ENCODE assay signal across 1 cellular context in the genomic region with DNA sequence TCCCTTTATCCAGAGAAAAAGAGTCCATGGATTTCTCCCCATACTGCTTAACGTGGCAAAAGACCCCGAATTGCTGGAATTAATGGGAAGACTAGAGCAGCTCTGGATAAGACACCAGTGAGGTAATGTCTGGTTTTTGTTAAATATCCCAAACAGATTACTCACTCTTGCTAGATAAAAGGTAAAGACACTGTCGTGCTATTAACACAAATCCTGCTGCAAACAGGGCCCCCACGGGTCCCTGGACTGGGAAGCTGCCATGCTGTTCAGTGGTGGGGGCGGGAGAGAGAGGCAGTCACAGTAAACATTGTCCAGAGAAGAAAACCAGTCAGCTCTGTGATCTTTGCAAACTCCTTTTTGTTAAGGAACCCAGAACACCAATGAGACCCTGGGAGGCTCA.
A peak's percentile ranks its signal among the peaks of the same experiment; 100 is the strongest.
TF ChIP-seq lines count a peak whose summit lies in the region.

No MANE protein-coding gene starts in this region.

TF ChIP-seq in HEK293, 187 proteins besides CTCF, POLR2A, EP300 and RAD21 (continued from another document and continues in another):
- TF ChIP-seq ZFP37 (tag by site-specific recombination; IDR thresholded peaks at IDR 0.05) (no peak; the same call in 1 of the 2 replicates), YY1 (tag by site-specific recombination; IDR thresholded peaks at IDR 0.05) (no peak), ZNF426 (tag by site-specific recombination; IDR thresholded peaks at IDR 0.05) (no peak), GFI1B (tag by site-specific recombination; IDR thresholded peaks at IDR 0.05) (no peak), ZNF843 (tag by site-specific recombination; IDR thresholded peaks at IDR 0.05) (0 out of 2 replicates have a peak, but pooled peaks have one; percentile 34), OVOL3 (tag by site-specific recombination; IDR thresholded peaks at IDR 0.05) (no peak), ZNF658 (tag by site-specific recombination; IDR thresholded peaks at IDR 0.05) (no peak), MYNN (tag by site-specific recombination; IDR thresholded peaks at IDR 0.05; ENCODE audit: borderline replicate concordance) (peak; percentile 65), ZFP3 (tag by site-specific recombination; IDR thresholded peaks at IDR 0.05; ENCODE audit: low read depth) (no peak), ZNF701 (tag by site-specific recombination; IDR thresholded peaks at IDR 0.05) (no peak), ZNF76 (tag by site-specific recombination; IDR thresholded peaks at IDR 0.05; ENCODE audit: borderline replicate concordance, low read depth) (no peak), ZSCAN30 (tag by site-specific recombination; IDR thresholded peaks at IDR 0.05) (0 out of 2 replicates have a peak, but pooled peaks have one; percentile 36), ZNF155 (tag by site-specific recombination; IDR thresholded peaks at IDR 0.05) (no peak), ZNF544 (tag by site-specific recombination; IDR thresholded peaks at IDR 0.05) (no peak), AEBP2 (tag by site-specific recombination; IDR thresholded peaks at IDR 0.05; ENCODE audit: borderline replicate concordance) (no peak), ZNF174 (tag by site-specific recombination; IDR thresholded peaks at IDR 0.05) (no peak), SP2 (tag by site-specific recombination; IDR thresholded peaks at IDR 0.05) (no peak), ZBTB8A (tag by site-specific recombination; IDR thresholded peaks at IDR 0.05) (no peak), ZNF335 (tag by site-specific recombination; conservative IDR thresholded peaks at IDR 0.05) (peak; percentile 51), ZNF157 (tag by site-specific recombination; IDR thresholded peaks at IDR 0.05) (no peak), ZXDB (tag by site-specific recombination; IDR thresholded peaks at IDR 0.05) (peak; percentile 61), HOXA7 (CRISPR knock-in tag; IDR thresholded peaks at IDR 0.05; ENCODE audit: borderline replicate concordance) (no peak), ZNF19 (tag by site-specific recombination; IDR thresholded peaks at IDR 0.05; ENCODE audit: low read depth) (no peak), ZFHX2 (tag by site-specific recombination; conservative IDR thresholded peaks at IDR 0.05) (peak; percentile 46), ZNF704 (tag by site-specific recombination; IDR thresholded peaks at IDR 0.05) (no peak), GLIS1 (tag by site-specific recombination; IDR thresholded peaks at IDR 0.05) (peak; percentile 36), SP3 (tag by site-specific recombination; IDR thresholded peaks at IDR 0.05) (no peak), TRIM28 (IDR thresholded peaks at IDR 0.05; ENCODE audit: borderline replicate concordance, low read length) (no peak), ZNF513 (tag by site-specific recombination; IDR thresholded peaks at IDR 0.05) (no peak), ZNF16 (tag by site-specific recombination; IDR thresholded peaks at IDR 0.05; ENCODE audit: low read depth) (no peak), REST (tag by site-specific recombination; IDR thresholded peaks at IDR 0.05) (no peak), ZNF148 (tag by site-specific recombination; IDR thresholded peaks at IDR 0.05; ENCODE audit: borderline replicate concordance) (no peak), ZNF23 (tag by site-specific recombination; IDR thresholded peaks at IDR 0.05; ENCODE audit: borderline replicate concordance) (no peak), ZBTB7A (tag by site-specific recombination; IDR thresholded peaks at IDR 0.05; ENCODE audit: low read depth) (no peak), ZNF600 (tag by site-specific recombination; IDR thresholded peaks at IDR 0.05) (peak; percentile 55), ZNF423 (tag by site-specific recombination; IDR thresholded peaks at IDR 0.05) (no peak), ZNF341 (tag by site-specific recombination; IDR thresholded peaks at IDR 0.05; ENCODE audit: low read depth) (no peak), ZNF549 (tag by site-specific recombination; IDR thresholded peaks at IDR 0.05) (no peak), ZBTB17 (tag by site-specific recombination; IDR thresholded peaks at IDR 0.05) (peak; percentile 89), ZNF302 (tag by site-specific recombination; IDR thresholded peaks at IDR 0.05; ENCODE audit: low read depth) (no peak), ZNF10 (tag by site-specific recombination; IDR thresholded peaks at IDR 0.05) (no peak), ZNF776 (tag by site-specific recombination; IDR thresholded peaks at IDR 0.05; ENCODE audit: borderline replicate concordance) (no peak), ZEB2 (tag by site-specific recombination; IDR thresholded peaks at IDR 0.05) (0 out of 2 replicates have a peak, but pooled peaks have one; percentile 28), HOXD13 (CRISPR knock-in tag; IDR thresholded peaks at IDR 0.05; ENCODE audit: borderline replicate concordance) (no peak), ZNF654 (tag by site-specific recombination; IDR thresholded peaks at IDR 0.05; ENCODE audit: low read depth) (no peak), ZNF510 (tag by site-specific recombination; IDR thresholded peaks at IDR 0.05; ENCODE audit: insufficient replicate concordance) (no peak), ZNF24 (tag by site-specific recombination; IDR thresholded peaks at IDR 0.05) (no peak)
- TF ChIP-seq, protein P1, sequence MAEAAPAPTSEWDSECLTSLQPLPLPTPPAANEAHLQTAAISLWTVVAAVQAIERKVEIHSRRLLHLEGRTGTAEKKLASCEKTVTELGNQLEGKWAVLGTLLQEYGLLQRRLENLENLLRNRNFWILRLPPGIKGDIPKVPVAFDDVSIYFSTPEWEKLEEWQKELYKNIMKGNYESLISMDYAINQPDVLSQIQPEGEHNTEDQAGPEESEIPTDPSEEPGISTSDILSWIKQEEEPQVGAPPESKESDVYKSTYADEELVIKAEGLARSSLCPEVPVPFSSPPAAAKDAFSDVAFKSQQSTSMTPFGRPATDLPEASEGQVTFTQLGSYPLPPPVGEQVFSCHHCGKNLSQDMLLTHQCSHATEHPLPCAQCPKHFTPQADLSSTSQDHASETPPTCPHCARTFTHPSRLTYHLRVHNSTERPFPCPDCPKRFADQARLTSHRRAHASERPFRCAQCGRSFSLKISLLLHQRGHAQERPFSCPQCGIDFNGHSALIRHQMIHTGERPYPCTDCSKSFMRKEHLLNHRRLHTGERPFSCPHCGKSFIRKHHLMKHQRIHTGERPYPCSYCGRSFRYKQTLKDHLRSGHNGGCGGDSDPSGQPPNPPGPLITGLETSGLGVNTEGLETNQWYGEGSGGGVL (tag by site-specific recombination; IDR thresholded peaks at IDR 0.05) = no peak
- TF ChIP-seq, protein P2, sequence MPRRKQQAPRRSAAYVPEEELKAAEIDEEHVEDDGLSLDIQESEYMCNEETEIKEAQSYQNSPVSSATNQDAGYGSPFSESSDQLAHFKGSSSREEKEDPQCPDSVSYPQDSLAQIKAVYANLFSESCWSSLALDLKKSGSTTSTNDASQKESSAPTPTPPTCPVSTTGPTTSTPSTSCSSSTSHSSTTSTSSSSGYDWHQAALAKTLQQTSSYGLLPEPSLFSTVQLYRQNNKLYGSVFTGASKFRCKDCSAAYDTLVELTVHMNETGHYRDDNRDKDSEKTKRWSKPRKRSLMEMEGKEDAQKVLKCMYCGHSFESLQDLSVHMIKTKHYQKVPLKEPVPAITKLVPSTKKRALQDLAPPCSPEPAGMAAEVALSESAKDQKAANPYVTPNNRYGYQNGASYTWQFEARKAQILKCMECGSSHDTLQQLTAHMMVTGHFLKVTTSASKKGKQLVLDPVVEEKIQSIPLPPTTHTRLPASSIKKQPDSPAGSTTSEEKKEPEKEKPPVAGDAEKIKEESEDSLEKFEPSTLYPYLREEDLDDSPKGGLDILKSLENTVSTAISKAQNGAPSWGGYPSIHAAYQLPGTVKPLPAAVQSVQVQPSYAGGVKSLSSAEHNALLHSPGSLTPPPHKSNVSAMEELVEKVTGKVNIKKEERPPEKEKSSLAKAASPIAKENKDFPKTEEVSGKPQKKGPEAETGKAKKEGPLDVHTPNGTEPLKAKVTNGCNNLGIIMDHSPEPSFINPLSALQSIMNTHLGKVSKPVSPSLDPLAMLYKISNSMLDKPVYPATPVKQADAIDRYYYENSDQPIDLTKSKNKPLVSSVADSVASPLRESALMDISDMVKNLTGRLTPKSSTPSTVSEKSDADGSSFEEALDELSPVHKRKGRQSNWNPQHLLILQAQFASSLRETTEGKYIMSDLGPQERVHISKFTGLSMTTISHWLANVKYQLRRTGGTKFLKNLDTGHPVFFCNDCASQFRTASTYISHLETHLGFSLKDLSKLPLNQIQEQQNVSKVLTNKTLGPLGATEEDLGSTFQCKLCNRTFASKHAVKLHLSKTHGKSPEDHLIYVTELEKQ (tag by site-specific recombination; IDR thresholded peaks at IDR 0.05; ENCODE audit: borderline replicate concordance) = no peak
- TF ChIP-seq, protein P3, sequence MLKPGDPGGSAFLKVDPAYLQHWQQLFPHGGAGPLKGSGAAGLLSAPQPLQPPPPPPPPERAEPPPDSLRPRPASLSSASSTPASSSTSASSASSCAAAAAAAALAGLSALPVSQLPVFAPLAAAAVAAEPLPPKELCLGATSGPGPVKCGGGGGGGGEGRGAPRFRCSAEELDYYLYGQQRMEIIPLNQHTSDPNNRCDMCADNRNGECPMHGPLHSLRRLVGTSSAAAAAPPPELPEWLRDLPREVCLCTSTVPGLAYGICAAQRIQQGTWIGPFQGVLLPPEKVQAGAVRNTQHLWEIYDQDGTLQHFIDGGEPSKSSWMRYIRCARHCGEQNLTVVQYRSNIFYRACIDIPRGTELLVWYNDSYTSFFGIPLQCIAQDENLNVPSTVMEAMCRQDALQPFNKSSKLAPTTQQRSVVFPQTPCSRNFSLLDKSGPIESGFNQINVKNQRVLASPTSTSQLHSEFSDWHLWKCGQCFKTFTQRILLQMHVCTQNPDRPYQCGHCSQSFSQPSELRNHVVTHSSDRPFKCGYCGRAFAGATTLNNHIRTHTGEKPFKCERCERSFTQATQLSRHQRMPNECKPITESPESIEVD (tag by site-specific recombination; IDR thresholded peaks at IDR 0.05) = peak; percentile 54
